In genomic region chr14:79862045-79862444, GRCh38 we compare ENCODE assay signal across 22 cellular contexts.
DNase-seq lines count a peak whose midpoint lies in the region; ATAC-seq, FAIRE-seq and TF ChIP-seq lines count a peak whose summit lies in the region.
"Had no signal": no experiment of that assay in that cellular context is flagged by ENCODE, and none has a peak within 500 bp of the region (broad histone marks: within the 10 kb centered on the region; RNA-seq: fewer than 3 reads in every experiment).

No MANE protein-coding gene starts in this region.

- H3K4me3 ChIP-seq in Caco-2 (ENCODE audit: low read depth, low read length), result no peak overlapping the region
- no peak overlapping the region for H3K4me3 ChIP-seq in K562
- H3K4me3 ChIP-seq in testis, result peak overlapping the region; percentile 25 to 27
- H3K4me3 ChIP-seq in OCI-LY7 (ENCODE audit: low read depth, low read length, poor library complexity, severe bottlenecking), result no peak overlapping the region
- H3K4me3 ChIP-seq: A549; BLaER1 treated with 17β-estradiol and CSF1 and Interleukin-3, amounts not matched to agents 10 nM and 100 nM had no signal

- H3K4me2 ChIP-seq in K562 (ENCODE audit: insufficient read depth, low read length) (no peak overlapping the region), OCI-LY7 (ENCODE audit: low read length) (no peak overlapping the region)
- H3K4me2 ChIP-seq: A549 had no signal

- H2AFZ ChIP-seq in K562 (ENCODE audit: low read depth, low read length) (no peak overlapping the region), OCI-LY7 (ENCODE audit: low read length) (no peak overlapping the region)

- no peaks in the 10 kb centered on the region for H3K4me1 ChIP-seq in Caco-2
- H3K4me1 ChIP-seq in K562 (replicated peaks in 1 of 2; ENCODE audit: control insufficient read depth in 2 of 2, insufficient read depth in 2 of 2, low read length in 2 of 2), result no peaks in the 10 kb centered on the region
- H3K4me1 ChIP-seq in testis, result no peaks in the 10 kb centered on the region
- H3K4me1 ChIP-seq in OCI-LY7 (ENCODE audit: insufficient read depth, low read length, poor library complexity, severe bottlenecking), result no peaks in the 10 kb centered on the region
- H3K4me1 ChIP-seq: A549 had no signal

- in situ Hi-C loops in K562 (cut with MboI), result no loop called here

- FAIRE-seq in K562 (lab: Jason Lieb, UNC), result no peak
- FAIRE-seq: A549, GM12891, GM19239 had no signal

- DNase-seq in Caco-2 (no peak), K562 (ENCODE audit: extremely low read depth in 1 of 4, low spot score in 3 of 4) (no peak), testis (no peak), OCI-LY7 (ENCODE audit: low spot score) (no peak), NCI-H1417 (lab: John Stamatoyannopoulos, UW) (no peak)
- DNase-seq: AML-193; CD4-positive, alpha-beta T cell; CD8-positive, alpha-beta T cell; DMS 273 treated with DMSO at 0.1 percent for 48 hours; DMS153; DMS53; DMS79; DND-41; EL; GF-D8 had no signal

- no peaks in the 10 kb centered on the region for H3K27me3 Mint-ChIP-seq in Caco-2 (ENCODE audit: insufficient read depth, unreplicated experiment)
- H3K27me3 Mint-ChIP-seq: B cell; CD4-positive, alpha-beta T cell had no signal

- TF ChIP-seq EP300 in K562 (IDR thresholded peaks at IDR 0.05; ENCODE audit: low read length), result no peak

- no peaks in the 10 kb centered on the region for H3K27me3 ChIP-seq in Caco-2 (replicated peaks; ENCODE audit: control insufficient read depth, insufficient read depth, low read length)
- no peaks in the 10 kb centered on the region for H3K27me3 ChIP-seq in K562 (ENCODE audit: control insufficient read depth in 2 of 2, insufficient read depth in 2 of 2, low read length in 2 of 2)
- no peaks in the 10 kb centered on the region for H3K27me3 ChIP-seq in testis
- H3K27me3 ChIP-seq: BLaER1 treated with 17β-estradiol and CSF1 and Interleukin-3, amounts not matched to agents 10 nM and 100 nM had no signal

- intact Hi-C loops in Caco-2 (cut with micrococcal nuclease; ENCODE audit: unreplicated experiment), result no loop called here
- intact Hi-C loops in K562 (cut with micrococcal nuclease), result no loop called here
- intact Hi-C loops in testis (cut with DNase I; ENCODE audit: low total_unique reads), result no loop called here
- intact Hi-C loops in OCI-LY7 (cut with micrococcal nuclease; ENCODE audit: unreplicated experiment), result no loop called here

- H3K27ac ChIP-seq in K562 (ENCODE audit: extremely low read depth, low read depth, low read length) (no peak overlapping the region), testis (no peak overlapping the region), OCI-LY7 (ENCODE audit: low read depth, low read length, poor library complexity, severe bottlenecking) (no peak overlapping the region)
- H3K27ac ChIP-seq: 22Rv1; A549; BLaER1 treated with 17β-estradiol and CSF1 and Interleukin-3, amounts not matched to agents 10 nM and 100 nM; C4-2B had no signal

- BruUV-seq in Caco-2 (replicated peaks; lab: Mats Ljungman, UMichigan) (no TSS peak), K562 (replicated peaks; lab: Mats Ljungman, UMichigan) (no TSS peak), OCI-LY7 (replicated peaks; lab: Mats Ljungman, UMichigan) (no TSS peak)

- no peaks in the 10 kb centered on the region for H3K9me1 ChIP-seq in K562 (ENCODE audit: control insufficient read depth, insufficient read depth, low read length)

- WGBS in K562 (ENCODE audit: insufficient coverage, low coverage, missing lambda C conversion rate), result 2% methylated on average over 12 of the region's 12 CpGs
- 68 to 77% methylated on average over 12 of the region's 12 CpGs for WGBS in testis, 2 donors

- no peaks in the 10 kb centered on the region for H3K4me1 Mint-ChIP-seq in Caco-2 (ENCODE audit: low read depth, unreplicated experiment)
- H3K4me1 Mint-ChIP-seq: B cell had no signal

- no peaks in the 10 kb centered on the region for H3K36me3 Mint-ChIP-seq in Caco-2 (ENCODE audit: insufficient read depth, unreplicated experiment)
- H3K36me3 Mint-ChIP-seq: CD8-positive, alpha-beta T cell had no signal

- H4K20me1 ChIP-seq in K562 (replicated peaks; ENCODE audit: control insufficient read depth, insufficient read depth, low read length) (no peaks in the 10 kb centered on the region), OCI-LY7 (ENCODE audit: insufficient read depth, low read length) (no peaks in the 10 kb centered on the region)
- H4K20me1 ChIP-seq: BLaER1 treated with 17β-estradiol and CSF1 and Interleukin-3, amounts not matched to agents 10 nM and 100 nM had no signal

- no peaks in the 10 kb centered on the region for H3K9me3 Mint-ChIP-seq in Caco-2 (ENCODE audit: unreplicated experiment)
- H3K9me3 Mint-ChIP-seq: CD4-positive, alpha-beta T cell had no signal

- no peak for ATAC-seq in K562
- ATAC-seq: A549; CD8-positive, alpha-beta T cell had no signal

- peak overlapping the region; percentile 19 for H3K27ac Mint-ChIP-seq in Caco-2 (ENCODE audit: unreplicated experiment)
- H3K27ac Mint-ChIP-seq: B cell; CD4-positive, alpha-beta T cell; CD8-positive, alpha-beta T cell had no signal

- H3K9me3 ChIP-seq in Caco-2 (no peaks in the 10 kb centered on the region), K562 (replicated peaks; ENCODE audit: control insufficient read depth, insufficient read depth, low read depth, low read length) (no peaks in the 10 kb centered on the region), testis (no peaks in the 10 kb centered on the region), OCI-LY7 (ENCODE audit: low read length) (no peaks in the 10 kb centered on the region)
- H3K9me3 ChIP-seq: A549 had no signal

- POLR2A ChIA-PET in Caco-2 (lab: Charles Lee) (no interaction called here), K562 (lab: Yijun Ruan, JAX) (no interaction called here), OCI-LY7 (lab: Charles Lee) (interaction anchor here (0.6 kb wide), 1 partner anchor 11 kb away, joined by 3 read pairs; no protein-coding TSS in a partner anchor)

- no peaks in the 10 kb centered on the region for H3K79me2 ChIP-seq in K562 (ENCODE audit: control insufficient read depth, insufficient read depth, low read length)
- H3K79me2 ChIP-seq in OCI-LY7 (ENCODE audit: insufficient read depth, low read depth, low read length), result no peaks in the 10 kb centered on the region

- TF ChIP-seq CTCF in Caco-2 (IDR thresholded peaks at IDR 0.05; ENCODE audit: insufficient read depth in 1 of 2, low read depth in 1 of 2, low read length in 1 of 2, severe bottlenecking in 1 of 2, unreplicated experiment in 1 of 2) (no peak), K562 (IDR thresholded peaks at IDR 0.05 in 2 of 3, conservative IDR thresholded peaks at IDR 0.05 in 1 of 3; ENCODE audit: insufficient read depth in 2 of 3, low read depth in 1 of 3, low read length in 3 of 3) (no peak), testis (IDR thresholded peaks at IDR 0.05) (no peak), OCI-LY7 (conservative IDR thresholded peaks at IDR 0.05; ENCODE audit: low read length) (no peak)

- TF ChIP-seq POLR2A in K562 (conservative IDR thresholded peaks at IDR 0.05) (no peak), testis (IDR thresholded peaks at IDR 0.05) (no peak)

- no peak overlapping the region for H3K9ac ChIP-seq in K562 (ENCODE audit: insufficient read depth in 1 of 2, low read depth in 2 of 2, low read length in 2 of 2)
- H3K9ac ChIP-seq: BLaER1 treated with 17β-estradiol and CSF1 and Interleukin-3, amounts not matched to agents 10 nM and 100 nM had no signal

- H3K4me3 Mint-ChIP-seq in Caco-2 (ENCODE audit: unreplicated experiment), result no peak overlapping the region
- H3K4me3 Mint-ChIP-seq: B cell; CD4-positive, alpha-beta T cell; CD8-positive, alpha-beta T cell had no signal

- no peak for TF ChIP-seq RAD21 in K562 (CRISPR knock-in tag; conservative IDR thresholded peaks at IDR 0.05 in 1 of 2, IDR thresholded peaks at IDR 0.05 in 1 of 2)

- no peaks in the 10 kb centered on the region for H3K36me3 ChIP-seq in Caco-2 (ENCODE audit: control insufficient read depth, insufficient read depth, low read length)
- no peaks in the 10 kb centered on the region for H3K36me3 ChIP-seq in K562 (ENCODE audit: control insufficient read depth, insufficient read depth, low read length)
- no peaks in the 10 kb centered on the region for H3K36me3 ChIP-seq in testis (ENCODE audit: low read depth, missing control alignments)
- H3K36me3 ChIP-seq in OCI-LY7 (ENCODE audit: insufficient read depth, low read length), result no peaks in the 10 kb centered on the region
- H3K36me3 ChIP-seq: BLaER1 treated with 17β-estradiol and CSF1 and Interleukin-3, amounts not matched to agents 10 nM and 100 nM had no signal

- H3K9me2 ChIP-seq in OCI-LY7 (ENCODE audit: insufficient read depth, low read length), result no peaks in the 10 kb centered on the region

- CTCF ChIA-PET in Caco-2 (lab: Charles Lee), result no interaction called here
- CTCF ChIA-PET in K562 (lab: Yijun Ruan, JAX; ENCODE audit: low intra/inter-chr PET ratio), result no interaction called here
- CTCF ChIA-PET in OCI-LY7 (lab: Charles Lee; ENCODE audit: unreplicated experiment), result no interaction called here

TF ChIP-seq in K562, 482 proteins besides CTCF, POLR2A, EP300 and RAD21:
- TF ChIP-seq ZNF212 (CRISPR knock-in tag; IDR thresholded peaks at IDR 0.05) (no peak), GABPA (tag; conservative IDR thresholded peaks at IDR 0.05; ENCODE audit: low read depth) (peak; percentile 60), ELF2 (CRISPR knock-in tag; IDR thresholded peaks at IDR 0.05) (no peak), ZZZ3 (IDR thresholded peaks at IDR 0.05) (no peak), HES1 (IDR thresholded peaks at IDR 0.05; ENCODE audit: low read depth) (no peak)
TF ChIP-seq in K562: peak in this region for 1.

Comparison
In these comparisons a context has a peak if more than half of its experiments do, and no peak if none do; other contexts are left out.
1. H3K4me3 ChIP-seq: peak in testis (2 of 2); none in Caco-2 (single experiment), K562 (single experiment) and OCI-LY7 (single experiment).